1 cellular context compared by ENCODE assay signal in genomic region chr22:31753005-31753633, GRCh38.
TF ChIP-seq lines count a peak whose summit lies in the region.

No MANE protein-coding gene starts in this region.

TF ChIP-seq in WTC11, 78 proteins besides CTCF, POLR2A, EP300 and RAD21 (continued from another document):
- TF ChIP-seq E2F1 (CRISPR knock-in tag; IDR thresholded peaks at IDR 0.05) (no peak), TEAD1 (CRISPR knock-in tag; IDR thresholded peaks at IDR 0.05) (no peak), ZMAT4 (CRISPR knock-in tag; IDR thresholded peaks at IDR 0.05) (no peak), FOXP1 (CRISPR knock-in tag; IDR thresholded peaks at IDR 0.05; ENCODE audit: borderline replicate concordance) (no peak), ATF2 (CRISPR knock-in tag; IDR thresholded peaks at IDR 0.05; ENCODE audit: borderline replicate concordance, low read depth) (no peak), NR3C1 (CRISPR knock-in tag; conservative IDR thresholded peaks at IDR 0.05; ENCODE audit: low read depth) (no peak), PRDM15 (CRISPR knock-in tag; IDR thresholded peaks at IDR 0.05) (no peak), ERG (CRISPR knock-in tag; IDR thresholded peaks at IDR 0.05) (no peak), ZNF532 (CRISPR knock-in tag; IDR thresholded peaks at IDR 0.05; ENCODE audit: borderline replicate concordance) (no peak)
